ENCODE assay signal across 23 cellular contexts in the genomic region with DNA sequence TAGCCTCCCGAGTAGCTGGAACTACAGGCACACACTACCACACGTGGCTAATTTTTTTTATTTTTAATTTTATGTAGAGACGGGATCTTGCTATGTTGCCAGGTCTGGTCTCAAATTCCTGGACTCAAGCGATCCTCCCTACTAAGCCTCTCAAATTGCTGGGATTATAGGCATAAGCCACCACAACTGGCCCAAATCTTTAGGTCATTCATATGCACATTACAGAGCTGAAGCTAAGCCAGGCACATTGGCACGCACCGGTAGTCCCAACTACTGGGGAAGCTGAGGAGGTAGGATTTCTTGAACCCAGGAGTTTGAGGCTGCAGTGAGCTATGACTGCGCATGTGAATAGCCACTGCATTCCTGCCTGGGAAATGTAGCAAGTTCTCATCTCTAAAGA.
"Had no signal": no experiment of that assay in that cellular context is flagged by ENCODE, and none has a peak within 500 bp of the region (broad histone marks: within the 10 kb centered on the region; RNA-seq: fewer than 3 reads in every experiment).

No MANE protein-coding gene starts in this region.

- H3K36me3 ChIP-seq: esophagus squamous epithelium, gastrocnemius medialis, heart right ventricle, left lung, lower lobe of right lung had no signal

- H3K9me3 Mint-ChIP-seq: effector memory CD8-positive, alpha-beta T cell; endodermal cell had no signal

- H3K27ac Mint-ChIP-seq: effector memory CD8-positive, alpha-beta T cell; endodermal cell had no signal

- DNase-seq: dermis blood vessel endothelial cell; dorsolateral prefrontal cortex; effector CD4-positive, alpha-beta T cell; effector memory CD8-positive, alpha-beta T cell; endodermal cell; erythroblast; esophagus squamous epithelium; foreskin fibroblast; foreskin melanocyte; gastrocnemius medialis; glutamatergic neuron; head of caudate nucleus; heart right ventricle; hippocampal formation; left cardiac atrium; left lung; left ventricle myocardium superior; lower lobe of right lung; mesendoderm; midbrain had no signal

- H3K4me3 Mint-ChIP-seq: effector memory CD8-positive, alpha-beta T cell; endodermal cell had no signal

- H3K27me3 ChIP-seq: dorsolateral prefrontal cortex, esophagus squamous epithelium, gastrocnemius medialis, heart right ventricle, left lung had no signal

- H3K4me3 ChIP-seq: coronary artery, dorsolateral prefrontal cortex, esophagus squamous epithelium, gastrocnemius medialis, heart right ventricle, left lung, lower lobe of right lung had no signal

- H3K4me1 Mint-ChIP-seq: endodermal cell had no signal

- H3K9me3 ChIP-seq: esophagus squamous epithelium, gastrocnemius medialis, heart right ventricle, left lung, lower lobe of right lung had no signal

- H3K27ac ChIP-seq: coronary artery, dorsolateral prefrontal cortex, epithelial cell of prostate, esophagus squamous epithelium, gastrocnemius medialis, heart right ventricle, left lung, lower lobe of right lung had no signal

- ATAC-seq: effector memory CD8-positive, alpha-beta T cell; esophagus mucosa; gastrocnemius medialis; heart right ventricle; left cardiac atrium; left lung; left ventricle myocardium superior; lower lobe of right lung had no signal

- H3K27me3 Mint-ChIP-seq: effector memory CD8-positive, alpha-beta T cell had no signal

- H3K4me1 ChIP-seq: esophagus squamous epithelium, gastrocnemius medialis, left lung, lower lobe of right lung had no signal
